ENCODE assay signal across 19 cellular contexts in genomic region chr12:50415899-50416479, GRCh38. TPM values are rescaled to one million over a fixed set of nuclear protein-coding genes. Genes with fewer than 3 reads are reported as not detected.
DNase-seq lines count a peak whose midpoint lies in the region; ATAC-seq, FAIRE-seq and TF ChIP-seq lines count a peak whose summit lies in the region.
"Had no signal": no experiment of that assay in that cellular context is flagged by ENCODE, and none has a peak within 500 bp of the region (broad histone marks: within the 10 kb centered on the region; RNA-seq: fewer than 3 reads in every experiment).

No MANE protein-coding gene starts in this region.

- no peak overlapping the region for H3K4me3 Mint-ChIP-seq in activated T-cell treated with anti-CD3 and anti-CD28 coated beads, Interleukin-2, amount 50 U/mL, for 72 hours
- no peak overlapping the region for H3K4me3 Mint-ChIP-seq in activated T-cell treated with anti-CD3 and anti-CD28 coated beads, Interleukin-2, amount 50 U/mL, for 4 hours
- no peak overlapping the region for H3K4me3 Mint-ChIP-seq in activated CD8-positive, alpha-beta T cell treated with anti-CD3 and anti-CD28 coated beads for 36 hours
- H3K4me3 Mint-ChIP-seq: CD14-positive monocyte had no signal

- peak overlapping the region; percentile 64 for H3K27ac ChIP-seq in endothelial cell of umbilical vein (ENCODE audit: insufficient read depth, low read depth, low read length)
- H3K27ac ChIP-seq: Peyer's patch had no signal

- FAIRE-seq in endothelial cell of umbilical vein (lab: Jason Lieb, UNC), result peak; percentile 49
- FAIRE-seq: A204.1 had no signal

- no peaks in the 10 kb centered on the region for H3K9me3 Mint-ChIP-seq in activated T-cell treated with anti-CD3 and anti-CD28 coated beads, Interleukin-2, amount 50 U/mL, for 72 hours
- H3K9me3 Mint-ChIP-seq in activated T-cell treated with anti-CD3 and anti-CD28 coated beads, Interleukin-2, amount 50 U/mL, for 4 hours, result no peaks in the 10 kb centered on the region
- H3K9me3 Mint-ChIP-seq in activated CD8-positive, alpha-beta T cell treated with anti-CD3 and anti-CD28 coated beads for 36 hours, result no peaks in the 10 kb centered on the region
- H3K9me3 Mint-ChIP-seq: CD14-positive monocyte had no signal

- H3K36me3 ChIP-seq in endothelial cell of umbilical vein (ENCODE audit: control insufficient read depth in 2 of 2, extremely low read depth in 1 of 2, insufficient read depth in 2 of 2, low read length in 2 of 2) (no peaks in the 10 kb centered on the region), BE2C (peaks cover 14% of the 10 kb centered on the region)

- no peak for ATAC-seq in activated T-cell treated with anti-CD3 and anti-CD28 coated beads, Interleukin-2, amount 50 U/mL, for 72 hours (replicated peaks in 1 of 2)
- no peak for ATAC-seq in activated T-cell treated with anti-CD3 and anti-CD28 coated beads, Interleukin-2, amount 50 U/mL, for 4 hours
- no peak for ATAC-seq in activated CD8-positive, alpha-beta T cell treated with anti-CD3 and anti-CD28 coated beads for 36 hours
- ATAC-seq in GM21381 (IDR thresholded peaks at IDR 0.05; ENCODE audit: unreplicated experiment), result no peak

- intact Hi-C loops in activated CD8-positive, alpha-beta T cell treated with anti-CD3 and anti-CD28 coated beads for 36 hours (cut with micrococcal nuclease), result no loop called here
- intact Hi-C loops in endothelial cell of umbilical vein (cut with micrococcal nuclease), result no loop called here

- H3K79me2 ChIP-seq in endothelial cell of umbilical vein (ENCODE audit: control insufficient read depth, insufficient read depth, low read length), result peaks cover 91% of the 10 kb centered on the region

- no peak overlapping the region for H3K9ac ChIP-seq in endothelial cell of umbilical vein (replicated peaks; ENCODE audit: extremely low read depth, insufficient read depth, low read length)

- no peaks in the 10 kb centered on the region for H3K9me3 ChIP-seq in endothelial cell of umbilical vein (replicated peaks; ENCODE audit: control insufficient read depth, insufficient read depth, low read length)
- no peaks in the 10 kb centered on the region for H3K9me3 ChIP-seq in BE2C
- H3K9me3 ChIP-seq: Caco-2, Peyer's patch had no signal

- H3K27me3 Mint-ChIP-seq in activated T-cell treated with anti-CD3 and anti-CD28 coated beads, Interleukin-2, amount 50 U/mL, for 72 hours (ENCODE audit: low read depth), result no peaks in the 10 kb centered on the region
- H3K27me3 Mint-ChIP-seq in activated T-cell treated with anti-CD3 and anti-CD28 coated beads, Interleukin-2, amount 50 U/mL, for 4 hours (ENCODE audit: low read depth), result no peaks in the 10 kb centered on the region
- H3K27me3 Mint-ChIP-seq in activated CD8-positive, alpha-beta T cell treated with anti-CD3 and anti-CD28 coated beads for 36 hours, result no peaks in the 10 kb centered on the region

- no peak for TF ChIP-seq POLR2A in endothelial cell of umbilical vein (IDR thresholded peaks at IDR 0.05; ENCODE audit: low read depth, low read length)

- H3K36me3 Mint-ChIP-seq in activated T-cell treated with anti-CD3 and anti-CD28 coated beads, Interleukin-2, amount 50 U/mL, for 72 hours (ENCODE audit: insufficient read depth in 2 of 2), result peaks cover 0 to 5% of the 10 kb centered on the region in 2 donors
- peaks cover 23% of the 10 kb centered on the region for H3K36me3 Mint-ChIP-seq in activated T-cell treated with anti-CD3 and anti-CD28 coated beads, Interleukin-2, amount 50 U/mL, for 4 hours (ENCODE audit: insufficient read depth)
- peaks cover 38% of the 10 kb centered on the region for H3K36me3 Mint-ChIP-seq in activated CD8-positive, alpha-beta T cell treated with anti-CD3 and anti-CD28 coated beads for 36 hours (ENCODE audit: low read depth)

- no TSS peak for BruUV-seq in endothelial cell of umbilical vein (replicated peaks; lab: Mats Ljungman, UMichigan)

- peaks cover 37% of the 10 kb centered on the region for H3K4me1 Mint-ChIP-seq in activated T-cell treated with anti-CD3 and anti-CD28 coated beads, Interleukin-2, amount 50 U/mL, for 72 hours (ENCODE audit: low read depth)
- H3K4me1 Mint-ChIP-seq in activated T-cell treated with anti-CD3 and anti-CD28 coated beads, Interleukin-2, amount 50 U/mL, for 4 hours (ENCODE audit: low read depth), result peaks cover 38% of the 10 kb centered on the region
- peaks cover 45% of the 10 kb centered on the region for H3K4me1 Mint-ChIP-seq in activated CD8-positive, alpha-beta T cell treated with anti-CD3 and anti-CD28 coated beads for 36 hours (ENCODE audit: low read depth)

- H3K4me2 ChIP-seq in endothelial cell of umbilical vein (ENCODE audit: insufficient read depth, low read length), result peak overlapping the region; percentile 74

- no peak overlapping the region for H2AFZ ChIP-seq in endothelial cell of umbilical vein (ENCODE audit: low read depth, low read length)

- TF ChIP-seq CTCF in activated CD8-positive, alpha-beta T cell treated with anti-CD3 and anti-CD28 coated beads for 36 hours (IDR thresholded peaks at IDR 0.05), result no peak
- no peak for TF ChIP-seq CTCF in endothelial cell of umbilical vein (IDR thresholded peaks at IDR 0.05; ENCODE audit: extremely low read depth in 1 of 2, insufficient read depth in 1 of 2, low read depth in 1 of 2, low read length in 2 of 2)
- no peak for TF ChIP-seq CTCF in BE2C (IDR thresholded peaks at IDR 0.05; ENCODE audit: low read depth, low read length)

- dilution Hi-C loops in endothelial cell of umbilical vein (cut with MboI; ENCODE audit: extremely low pct_ligation_motif_present, low sequenced_read_pairs), result no loop called here

- CTCF ChIA-PET in activated CD8-positive, alpha-beta T cell treated with anti-CD3 and anti-CD28 coated beads for 36 hours (lab: Charles Lee), result no interaction called here
- CTCF ChIA-PET in endothelial cell of umbilical vein (lab: Charles Lee), result interaction anchor here (0.7 to 1.2 kb wide), 5 partner anchors 9 to 105 kb away, joined by 3 to 4 read pairs (median 4); no protein-coding TSS in a partner anchor

- H3K27ac Mint-ChIP-seq in activated T-cell treated with anti-CD3 and anti-CD28 coated beads, Interleukin-2, amount 50 U/mL, for 72 hours, result peak overlapping the region; percentile 70
- H3K27ac Mint-ChIP-seq in activated CD8-positive, alpha-beta T cell treated with anti-CD3 and anti-CD28 coated beads for 36 hours, result peak overlapping the region; percentile 16

- peak overlapping the region in 1 of 3 experiments; percentile 7 for H3K4me3 ChIP-seq in endothelial cell of umbilical vein (replicated peaks in 1 of 3; ENCODE audit: insufficient read depth in 1 of 3, low read depth in 1 of 3, low read length in 3 of 3)
- H3K4me3 ChIP-seq in BE2C (ENCODE audit: low read depth, low read length), result no peak overlapping the region
- H3K4me3 ChIP-seq: Peyer's patch had no signal

- H3K9me1 ChIP-seq in endothelial cell of umbilical vein (replicated peaks; ENCODE audit: control insufficient read depth, extremely low read depth, insufficient read depth, low read length), result no peaks in the 10 kb centered on the region

- H3K27me3 ChIP-seq in endothelial cell of umbilical vein (ENCODE audit: control insufficient read depth in 2 of 2, insufficient read depth in 2 of 2, low read length in 2 of 2) (no peaks in the 10 kb centered on the region), BE2C (no peaks in the 10 kb centered on the region)
- H3K27me3 ChIP-seq: Peyer's patch had no signal

- peaks cover 3% of the 10 kb centered on the region for H4K20me1 ChIP-seq in endothelial cell of umbilical vein (replicated peaks; ENCODE audit: control insufficient read depth, extremely low read depth, insufficient read depth, low read length)

- no peak for DNase-seq in activated T-cell treated with anti-CD3 and anti-CD28 coated beads, Interleukin-2, amount 50 U/mL, for 72 hours
- no peak for DNase-seq in activated T-cell treated with anti-CD3 and anti-CD28 coated beads, Interleukin-2, amount 50 U/mL, for 4 hours
- no peak for DNase-seq in activated CD8-positive, alpha-beta T cell treated with anti-CD3 and anti-CD28 coated beads for 36 hours
- DNase-seq in endothelial cell of umbilical vein (ENCODE audit: low read depth, low spot score) (peak; percentile 71), pulmonary artery endothelial cell (ENCODE audit: low read depth, low spot score) (peak; percentile 24), BE2C (no peak)
- no peak for DNase-seq in stimulated activated CD4-positive, alpha-beta T cell treated with anti-CD3 and anti-CD28 coated beads, Interleukin-4, amount 100 ng/mL, for 24 hours
- DNase-seq: Caco-2, KG1, NCI-H1417 treated with DMSO at 0.1 percent for 48 hours, NCI-H2029 treated with DMSO at 0.1 percent for 48 hours, NCI-H510A, NCI-H82, Peyer's patch, SHP77 had no signal

- POLR2A ChIA-PET in activated CD8-positive, alpha-beta T cell treated with anti-CD3 and anti-CD28 coated beads for 36 hours (lab: Charles Lee), result interaction anchor here (1.1 kb wide), 1 partner anchor 8 kb away, joined by 3 read pairs; no protein-coding TSS in a partner anchor
- POLR2A ChIA-PET in endothelial cell of umbilical vein (lab: Charles Lee), result no interaction called here

- H3K4me1 ChIP-seq in endothelial cell of umbilical vein (ENCODE audit: control insufficient read depth, extremely low read depth, insufficient read depth, low read length) (peaks cover 11% of the 10 kb centered on the region), BE2C (no peaks in the 10 kb centered on the region)
- H3K4me1 ChIP-seq: Caco-2, Peyer's patch had no signal

RNA-seq across cellular contexts. Expression of gene LARP4, which starts 15.3 kb away (rescaled TPM):
- total RNA-seq in activated T-cell treated with anti-CD3 and anti-CD28 coated beads, Interleukin-2, amount 50 U/mL, for 72 hours, result 10 to 100 TPM; 51.3 to 66.1 TPM
- 100 to 1,000 TPM; 113 to 133 (median 127) TPM for total RNA-seq in activated T-cell treated with anti-CD3 and anti-CD28 coated beads, Interleukin-2, amount 50 U/mL, for 4 hours
- 10 to 100 TPM; 94.1 to 95.5 TPM for total RNA-seq in activated CD8-positive, alpha-beta T cell treated with anti-CD3 and anti-CD28 coated beads for 36 hours
- total RNA-seq in endothelial cell of umbilical vein (59.4 and 69.6 TPM in 2 replicates), pulmonary artery endothelial cell (41.4 and 82.5 TPM in 2 replicates)
- polyA plus RNA-seq in endothelial cell of umbilical vein, result 8.1 and 8.9 TPM in 2 replicates
- polyA plus RNA-seq in endothelial cell of umbilical vein (2011; cell fraction: cytosol; rRNA removed), result 13.2 and 13.5 TPM in 2 replicates
- 22.0 and 31.3 TPM in 2 replicates for polyA plus RNA-seq in endothelial cell of umbilical vein (2011; cell fraction: nucleus; rRNA removed)
- polyA plus RNA-seq in endothelial cell of umbilical vein (2012), result 38.6 and 50.8 TPM in 2 replicates
- polyA minus RNA-seq in endothelial cell of umbilical vein, result 34.5 and 39.9 TPM in 2 replicates
- polyA minus RNA-seq in endothelial cell of umbilical vein (2011; cell fraction: cytosol; rRNA and poly(A)+ RNA removed), result 58.5 TPM
- polyA minus RNA-seq in endothelial cell of umbilical vein (2011; cell fraction: nucleus; rRNA and poly(A)+ RNA removed), result 27.2 and 41.5 TPM in 2 replicates
- 26.5 TPM for polyA plus RNA-seq in BE2C (2012; ENCODE audit: insufficient read depth, insufficient read length, low read depth)

RNA-seq across cellular contexts. Expression of gene FAM186A, which starts 19.6 kb away (rescaled TPM):
- total RNA-seq in activated T-cell treated with anti-CD3 and anti-CD28 coated beads, Interleukin-2, amount 50 U/mL, for 72 hours, result not detected
- not detected for total RNA-seq in activated T-cell treated with anti-CD3 and anti-CD28 coated beads, Interleukin-2, amount 50 U/mL, for 4 hours
- not detected for total RNA-seq in activated CD8-positive, alpha-beta T cell treated with anti-CD3 and anti-CD28 coated beads for 36 hours
- total RNA-seq in endothelial cell of umbilical vein, result not detected in 2 replicates
- polyA plus RNA-seq in endothelial cell of umbilical vein, result not detected in 2 replicates
- not detected in 2 replicates for polyA plus RNA-seq in endothelial cell of umbilical vein (2011; cell fraction: cytosol; rRNA removed)
- not detected in 2 replicates for polyA plus RNA-seq in endothelial cell of umbilical vein (2011; cell fraction: nucleus; rRNA removed)
- not detected in 2 replicates for polyA plus RNA-seq in endothelial cell of umbilical vein (2012)
- not detected in 2 replicates for polyA minus RNA-seq in endothelial cell of umbilical vein
- polyA minus RNA-seq in endothelial cell of umbilical vein (2011; cell fraction: cytosol; rRNA and poly(A)+ RNA removed), result not detected
- polyA minus RNA-seq in endothelial cell of umbilical vein (2011; cell fraction: nucleus; rRNA and poly(A)+ RNA removed), result not detected in 2 replicates
- total RNA-seq in pulmonary artery endothelial cell, result under 0.01 TPM in 1 of 2 replicates, not detected in the other
- not detected for polyA plus RNA-seq in BE2C (2012; ENCODE audit: insufficient read depth, insufficient read length, low read depth)
- total RNA-seq: Caco-2, M059J, Peyer's patch had no signal
- polyA plus RNA-seq: CD14-positive monocyte had no signal

Comparison
In these comparisons a context has a peak if more than half of its experiments do, and no peak if none do; other contexts are left out.
1. DNase-seq: peak in endothelial cell of umbilical vein (single experiment) and pulmonary artery endothelial cell (single experiment); none in activated T-cell treated with anti-CD3 and anti-CD28 coated beads, Interleukin-2, amount 50 U/mL, for 72 hours (0 of 2), activated T-cell treated with anti-CD3 and anti-CD28 coated beads, Interleukin-2, amount 50 U/mL, for 4 hours (single experiment), activated CD8-positive, alpha-beta T cell treated with anti-CD3 and anti-CD28 coated beads for 36 hours (single experiment), BE2C (single experiment) and stimulated activated CD4-positive, alpha-beta T cell treated with anti-CD3 and anti-CD28 coated beads, Interleukin-4, amount 100 ng/mL, for 24 hours (single experiment).